11 cellular contexts compared by ENCODE assay signal in genomic region chr6:125102901-125103300, GRCh38. TPM values are rescaled to one million over a fixed set of nuclear protein-coding genes. Genes with fewer than 3 reads are reported as not detected.
DNase-seq lines count a peak whose midpoint lies in the region; ATAC-seq and TF ChIP-seq lines count a peak whose summit lies in the region.
"Had no signal": no experiment of that assay in that cellular context is flagged by ENCODE, and none has a peak within 500 bp of the region (broad histone marks: within the 10 kb centered on the region; RNA-seq: fewer than 3 reads in every experiment).

No MANE protein-coding gene starts in this region.

- no peaks in the 10 kb centered on the region for H3K27me3 Mint-ChIP-seq in MCF 10A (ENCODE audit: insufficient read depth, unreplicated experiment)

- H3K4me3 Mint-ChIP-seq in MCF 10A (ENCODE audit: unreplicated experiment): no peak overlapping the region

- ATAC-seq in GM19455 (IDR thresholded peaks at IDR 0.05; ENCODE audit: unreplicated experiment) (no peak), GM19035 (IDR thresholded peaks at IDR 0.05; ENCODE audit: unreplicated experiment) (no peak)
- ATAC-seq: GM12878 had no signal

- no peaks in the 10 kb centered on the region for H3K27me3 ChIP-seq in breast epithelium
- H3K27me3 ChIP-seq in tibial artery: no peaks in the 10 kb centered on the region
- no peaks in the 10 kb centered on the region for H3K27me3 ChIP-seq in HAP-1 (ENCODE audit: low read depth)

- H3K4me1 ChIP-seq in breast epithelium: no peaks in the 10 kb centered on the region
- peaks cover 0 to 58% (median 18%) of the 10 kb centered on the region in 4 donors for H3K4me1 ChIP-seq in tibial artery
- H3K4me1 ChIP-seq in HAP-1: peaks cover 6% of the 10 kb centered on the region; the same call in 1 of the 2 replicates

- intact Hi-C loops in MCF 10A (cut with micrococcal nuclease): no loop called here
- intact Hi-C loops in breast epithelium (cut with DNase I; ENCODE audit: low total_unique reads): no loop called here
- intact Hi-C loops in tibial artery (cut with DNase I; ENCODE audit: low total_unique reads): no loop called here

- H3K27ac ChIP-seq in breast epithelium (no peak overlapping the region), tibial artery (peak overlapping the region; percentile 73 to 79)
- H3K27ac ChIP-seq: 22Rv1 had no signal

- DNase-seq in MCF 10A (ENCODE audit: unreplicated experiment) (peak; percentile 56), breast epithelium (ENCODE audit: low spot score in 2 of 2) (no peak), astrocyte of the hippocampus (ENCODE audit: low read depth, low spot score) (peak; percentile 89), glomerular visceral epithelial cell (ENCODE audit: extremely low spot score) (peak; percentile 58), tibial artery (no peak), HAP-1 (ENCODE audit: low spot score in 2 of 2) (no peak)
- DNase-seq: NCI-H1105 had no signal

- POLR2A ChIA-PET in MCF 10A (lab: Yijun Ruan, JAX): interaction anchor here (0.6 to 0.7 kb wide), 2 partner anchors 93 to 224 kb away, joined by 3 read pairs; no protein-coding TSS in a partner anchor

- TF ChIP-seq POLR2A in breast epithelium (IDR thresholded peaks at IDR 0.05): no peak

- BruUV-seq in MCF 10A (replicated peaks; lab: Mats Ljungman, UMichigan): no TSS peak

- no peak for TF ChIP-seq CTCF in MCF 10A (IDR thresholded peaks at IDR 0.05; ENCODE audit: unreplicated experiment)
- TF ChIP-seq CTCF in breast epithelium (IDR thresholded peaks at IDR 0.05): no peak
- TF ChIP-seq CTCF in tibial artery (IDR thresholded peaks at IDR 0.05): no peak

- no peaks in the 10 kb centered on the region for H3K36me3 Mint-ChIP-seq in MCF 10A (ENCODE audit: insufficient read depth, unreplicated experiment)

- H3K9me3 Mint-ChIP-seq in MCF 10A (ENCODE audit: unreplicated experiment): no peaks in the 10 kb centered on the region

- H3K9me3 ChIP-seq in breast epithelium (no peaks in the 10 kb centered on the region), tibial artery (no peaks in the 10 kb centered on the region), HAP-1 (no peaks in the 10 kb centered on the region)

- no peak overlapping the region for H3K4me3 ChIP-seq in breast epithelium
- no peak overlapping the region for H3K4me3 ChIP-seq in tibial artery
- no peak overlapping the region for H3K4me3 ChIP-seq in HAP-1
- H3K4me3 ChIP-seq: GM12878 had no signal

- CTCF ChIA-PET in MCF 10A (lab: Yijun Ruan, JAX): interaction anchor here (1.3 kb wide), 1 partner anchor 11 kb away, joined by 5 read pairs; no protein-coding TSS in a partner anchor

- peak overlapping the region; percentile 89 for H3K27ac Mint-ChIP-seq in MCF 10A (ENCODE audit: low read depth, unreplicated experiment)

- H3K4me1 Mint-ChIP-seq in MCF 10A (ENCODE audit: insufficient read depth, unreplicated experiment): peaks cover 26% of the 10 kb centered on the region

- in situ Hi-C loops in HAP-1 (cut with MboI; ENCODE audit: low sequenced_read_pairs): no loop called here

- H3K36me3 ChIP-seq in breast epithelium (no peaks in the 10 kb centered on the region), tibial artery (no peaks in the 10 kb centered on the region), HAP-1 (replicated peaks) (no peaks in the 10 kb centered on the region)

RNA-seq across cellular contexts. Expression of gene TPD52L1, which starts 50.7 kb away (rescaled TPM):
- total RNA-seq in MCF 10A (2022) (69.5 and 92.6 TPM in 2 replicates), breast epithelium (100 to 1,000 TPM in 1 of 3 donors, 10 to 100 TPM in 2; 27.2 to 266 (median 81.3) TPM)

Comparison
In these comparisons a context has a peak if more than half of its experiments do, and no peak if none do; other contexts are left out.
1. DNase-seq: peak in MCF 10A (single experiment), astrocyte of the hippocampus (single experiment) and glomerular visceral epithelial cell (single experiment); none in breast epithelium (0 of 2), tibial artery (0 of 2) and HAP-1 (0 of 2).
2. H3K27ac ChIP-seq: peak in tibial artery (2 of 2); none in breast epithelium (0 of 2).